In the genomic region with DNA sequence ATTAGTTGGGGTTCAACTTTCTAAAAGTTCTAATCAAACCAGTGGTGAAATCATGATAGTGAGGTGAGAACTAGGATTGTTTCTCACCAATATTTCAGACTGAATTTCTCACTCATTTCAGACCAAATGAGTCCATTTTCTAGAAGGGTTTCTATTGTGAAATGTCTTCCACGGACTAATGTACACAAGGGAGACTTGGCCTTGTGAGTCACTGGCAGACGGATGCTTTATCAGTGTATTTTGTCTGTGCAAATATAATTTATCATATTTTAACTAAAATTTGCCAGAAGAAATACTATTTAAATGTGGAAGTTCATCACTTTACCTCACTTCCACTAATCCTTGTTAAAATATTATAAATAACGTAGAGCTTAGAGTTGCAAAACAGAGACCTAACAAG, we compare ENCODE assay signal across 32 cellular contexts.
DNase-seq lines count a peak whose midpoint lies in the region; ATAC-seq, FAIRE-seq and TF ChIP-seq lines count a peak whose summit lies in the region.
"Had no signal": no experiment of that assay in that cellular context is flagged by ENCODE, and none has a peak within 500 bp of the region (broad histone marks: within the 10 kb centered on the region; RNA-seq: fewer than 3 reads in every experiment).

No MANE protein-coding gene starts in this region.

- FAIRE-seq in astrocyte (lab: Jason Lieb, UNC), result no peak
- no peak for FAIRE-seq in pancreas (lab: Jason Lieb, UNC)
- FAIRE-seq: HTR-8/SVneo, K562, urothelium cell line had no signal

- WGBS in mammary epithelial cell (ENCODE audit: low coverage, missing lambda C conversion rate), result 85% methylated on average over 3 of the region's 3 CpGs
- 24 to 33% methylated on average over 3 of the region's 3 CpGs for WGBS in pancreas, 2 donors

- H3K79me2 ChIP-seq in mammary epithelial cell (ENCODE audit: insufficient read depth, low read length) (no peaks in the 10 kb centered on the region), astrocyte (ENCODE audit: insufficient read depth, low read length) (no peaks in the 10 kb centered on the region)

- no peaks in the 10 kb centered on the region for H3K27me3 ChIP-seq in mammary epithelial cell (ENCODE audit: insufficient read depth, low read length)
- no peaks in the 10 kb centered on the region for H3K27me3 ChIP-seq in astrocyte (ENCODE audit: insufficient read depth, low read length)
- peaks cover 0 to 4% (median 0%) of the 10 kb centered on the region in 4 donors for H3K27me3 ChIP-seq in pancreas
- H3K27me3 ChIP-seq: MG63 had no signal

- DNase-seq in MCF 10A (ENCODE audit: unreplicated experiment) (peak; percentile 39), mammary epithelial cell (no peak), astrocyte (ENCODE audit: low read depth) (peak; percentile 8), fibroblast of pulmonary artery (ENCODE audit: low read depth) (peak; percentile 36), stromal cell of bone marrow (ENCODE audit: low read depth) (peak; percentile 26), pancreas (no peak)
- no peak for DNase-seq in stimulated activated CD4-positive, alpha-beta T cell treated with anti-CD3 and anti-CD28 coated beads, Interleukin-1b, Interleukin-23, amount 100 ng/mL, for 48 hours
- DNase-seq: activated CD4-positive, alpha-beta T cell treated with anti-CD3 and anti-CD28 coated beads for 36 hours; activated CD8-positive, alpha-beta T cell treated with anti-CD3 and anti-CD28 coated beads for 36 hours; activated naive CD4-positive, alpha-beta T cell treated with anti-CD3 and anti-CD28 coated beads, Interleukin-2, amount 50 U/mL, for 16 hours; amygdala; Calu3; DMS79 treated with DMSO at 0.1 percent for 48 hours; foreskin melanocyte; heart left ventricle; lower lobe of right lung; MG63; mucosa of descending colon; NCI-H1105 treated with DMSO at 0.1 percent for 48 hours; NCI-H2029 treated with DMSO at 0.1 percent for 48 hours; NCI-H2227 treated with DMSO at 0.1 percent for 48 hours; NCI-H526; SHP77; stimulated activated naive CD4-positive, alpha-beta T cell treated with Interleukin-2 at 50 U/mL for 16 hours had no signal

- H4K20me1 ChIP-seq in mammary epithelial cell (ENCODE audit: insufficient read depth, low read length) (no peaks in the 10 kb centered on the region), astrocyte (ENCODE audit: insufficient read depth, low read length) (no peaks in the 10 kb centered on the region)

- no TSS peak for BruUV-seq in MCF 10A (replicated peaks; lab: Mats Ljungman, UMichigan)
- no TSS peak for BruUV-seq in mammary epithelial cell (replicated peaks; lab: Mats Ljungman, UMichigan)

- H3K4me3 ChIP-seq in mammary epithelial cell (replicated peaks in 1 of 3; ENCODE audit: insufficient read depth in 1 of 3, low read depth in 2 of 3, low read length in 3 of 3), result no peak overlapping the region
- H3K4me3 ChIP-seq in astrocyte (ENCODE audit: insufficient read depth, low read depth, low read length), result no peak overlapping the region
- H3K4me3 ChIP-seq in fibroblast of pulmonary artery (replicated peaks; ENCODE audit: low read depth, low read length), result no peak overlapping the region
- H3K4me3 ChIP-seq in pancreas, result no peak overlapping the region
- H3K4me3 ChIP-seq: heart left ventricle, K562, lower lobe of right lung, MG63, mucosa of descending colon, skin epidermis had no signal

- TF ChIP-seq CTCF in MCF 10A (IDR thresholded peaks at IDR 0.05; ENCODE audit: unreplicated experiment) (no peak), mammary epithelial cell (conservative IDR thresholded peaks at IDR 0.05 in 1 of 2, IDR thresholded peaks at IDR 0.05 in 1 of 2; ENCODE audit: extremely low read depth in 1 of 2, insufficient read depth in 1 of 2, low read depth in 1 of 2, low read length in 2 of 2) (no peak), astrocyte (IDR thresholded peaks at IDR 0.05; ENCODE audit: insufficient read depth, low read depth, low read length) (no peak), fibroblast of pulmonary artery (IDR thresholded peaks at IDR 0.05; ENCODE audit: low read length, missing control alignments) (no peak), pancreas (IDR thresholded peaks at IDR 0.05) (no peak)

- POLR2A ChIA-PET in MCF 10A (lab: Yijun Ruan, JAX), result interaction anchor here (0.7 kb wide), 1 partner anchor 115 kb away, joined by 3 read pairs; no protein-coding TSS in a partner anchor

- peaks cover 29% of the 10 kb centered on the region for H3K27me3 Mint-ChIP-seq in MCF 10A (ENCODE audit: insufficient read depth, unreplicated experiment)
- no peaks in the 10 kb centered on the region for H3K27me3 Mint-ChIP-seq in astrocyte (ENCODE audit: low read depth, unreplicated experiment)
- H3K27me3 Mint-ChIP-seq: activated CD4-positive, alpha-beta T cell treated with anti-CD3 and anti-CD28 coated beads for 36 hours; activated CD8-positive, alpha-beta T cell treated with anti-CD3 and anti-CD28 coated beads for 36 hours; activated T-helper 17 cell treated with anti-CD3 and anti-CD28 coated beads, Interleukin-2, amount 50 U/mL, for 72 hours had no signal

- intact Hi-C loops in MCF 10A (cut with micrococcal nuclease), result no loop called here
- intact Hi-C loops in mammary epithelial cell (cut with micrococcal nuclease), result no loop called here
- intact Hi-C loops in pancreas (cut with DNase I), result loop anchor here in 1 of 3 donors (5.0 kb wide), 1 partner anchor 218 kb away; no protein-coding TSS in a partner anchor

- H3K9me3 Mint-ChIP-seq in MCF 10A (ENCODE audit: unreplicated experiment), result no peaks in the 10 kb centered on the region
- H3K9me3 Mint-ChIP-seq in astrocyte (ENCODE audit: unreplicated experiment), result no peaks in the 10 kb centered on the region
- H3K9me3 Mint-ChIP-seq: activated CD8-positive, alpha-beta T cell treated with anti-CD3 and anti-CD28 coated beads for 36 hours; activated T-helper 17 cell treated with anti-CD3 and anti-CD28 coated beads, Interleukin-2, amount 50 U/mL, for 72 hours; nephron had no signal

- H3K4me3 Mint-ChIP-seq in MCF 10A (ENCODE audit: unreplicated experiment) (no peak overlapping the region), astrocyte (ENCODE audit: unreplicated experiment) (no peak overlapping the region)
- H3K4me3 Mint-ChIP-seq: activated CD4-positive, alpha-beta T cell treated with anti-CD3 and anti-CD28 coated beads for 36 hours; activated CD8-positive, alpha-beta T cell treated with anti-CD3 and anti-CD28 coated beads for 36 hours; activated T-helper 17 cell treated with anti-CD3 and anti-CD28 coated beads, Interleukin-2, amount 50 U/mL, for 72 hours had no signal

- H3K4me2 ChIP-seq in mammary epithelial cell (ENCODE audit: insufficient read depth, low read depth, low read length) (no peak overlapping the region), astrocyte (ENCODE audit: low read length) (no peak overlapping the region)

- in situ Hi-C loops in mammary epithelial cell (cut with MboI; ENCODE audit: low sequenced_read_pairs in 2 of 2), result loop anchor here (25.0 kb wide), 3 partner anchors 398 to 1002 kb away; no protein-coding TSS in a partner anchor

- H3K9me3 ChIP-seq in mammary epithelial cell (replicated peaks; ENCODE audit: insufficient read depth, low read length) (no peaks in the 10 kb centered on the region), astrocyte (ENCODE audit: insufficient read depth, low read depth, low read length) (no peaks in the 10 kb centered on the region), pancreas (no peaks in the 10 kb centered on the region)
- H3K9me3 ChIP-seq: heart left ventricle, lower lobe of right lung, MG63, mucosa of descending colon had no signal

- no peak overlapping the region for H3K27ac ChIP-seq in mammary epithelial cell (ENCODE audit: insufficient read depth, low read depth, low read length)
- H3K27ac ChIP-seq in astrocyte (ENCODE audit: low read depth, low read length), result no peak overlapping the region
- no peak overlapping the region for H3K27ac ChIP-seq in pancreas
- H3K27ac ChIP-seq: 22Rv1, heart left ventricle, lower lobe of right lung had no signal

- dilution Hi-C loops in mammary epithelial cell (cut with HindIII; ENCODE audit: low sequenced_read_pairs), result no loop called here

- H3K36me3 Mint-ChIP-seq in MCF 10A (ENCODE audit: insufficient read depth, unreplicated experiment), result no peaks in the 10 kb centered on the region
- H3K36me3 Mint-ChIP-seq in astrocyte (ENCODE audit: low read depth, unreplicated experiment), result no peaks in the 10 kb centered on the region

- H2AFZ ChIP-seq in mammary epithelial cell (ENCODE audit: low read depth, low read length) (no peak overlapping the region), astrocyte (ENCODE audit: low read depth, low read length) (no peak overlapping the region)

- H3K27ac Mint-ChIP-seq in MCF 10A (ENCODE audit: low read depth, unreplicated experiment) (no peak overlapping the region), astrocyte (ENCODE audit: unreplicated experiment) (no peak overlapping the region)
- H3K27ac Mint-ChIP-seq: activated CD4-positive, alpha-beta T cell treated with anti-CD3 and anti-CD28 coated beads for 36 hours; activated CD8-positive, alpha-beta T cell treated with anti-CD3 and anti-CD28 coated beads for 36 hours; activated T-helper 17 cell treated with anti-CD3 and anti-CD28 coated beads, Interleukin-2, amount 50 U/mL, for 72 hours had no signal

- H3K36me3 ChIP-seq in mammary epithelial cell (ENCODE audit: insufficient read depth, low read length) (no peaks in the 10 kb centered on the region), astrocyte (ENCODE audit: insufficient read depth, low read length) (no peaks in the 10 kb centered on the region), pancreas (no peaks in the 10 kb centered on the region)
- H3K36me3 ChIP-seq: heart left ventricle, lower lobe of right lung, MG63 had no signal

- ATAC-seq in HG03135 (IDR thresholded peaks at IDR 0.05; ENCODE audit: unreplicated experiment) (no peak), pancreas (no peak)
- ATAC-seq: activated CD4-positive, alpha-beta T cell treated with anti-CD3 and anti-CD28 coated beads for 36 hours; activated CD8-positive, alpha-beta T cell treated with anti-CD3 and anti-CD28 coated beads for 36 hours; activated T-helper 17 cell treated with anti-CD3 and anti-CD28 coated beads, Interleukin-2, amount 50 U/mL, for 72 hours; heart left ventricle; K562; lower lobe of right lung; mucosa of descending colon had no signal

- H3K4me1 ChIP-seq in mammary epithelial cell (ENCODE audit: insufficient read depth, low read length) (no peaks in the 10 kb centered on the region), astrocyte (ENCODE audit: insufficient read depth, low read length) (no peaks in the 10 kb centered on the region), pancreas (no peaks in the 10 kb centered on the region)
- H3K4me1 ChIP-seq: heart left ventricle, lower lobe of right lung had no signal

- H3K4me1 Mint-ChIP-seq in MCF 10A (ENCODE audit: insufficient read depth, unreplicated experiment), result peaks cover 11% of the 10 kb centered on the region
- peaks cover 2% of the 10 kb centered on the region for H3K4me1 Mint-ChIP-seq in astrocyte (ENCODE audit: low read depth, unreplicated experiment)
- H3K4me1 Mint-ChIP-seq: activated CD4-positive, alpha-beta T cell treated with anti-CD3 and anti-CD28 coated beads for 36 hours; activated T-helper 17 cell treated with anti-CD3 and anti-CD28 coated beads, Interleukin-2, amount 50 U/mL, for 72 hours had no signal

- CTCF ChIA-PET in MCF 10A (lab: Yijun Ruan, JAX) (no interaction called here), mammary epithelial cell (lab: Charles Lee; ENCODE audit: low non-redundant PET) (interaction anchor here (0.7 kb wide), 1 partner anchor 298 kb away, joined by 6 read pairs; no protein-coding TSS in a partner anchor)

- H3K9ac ChIP-seq in mammary epithelial cell (ENCODE audit: insufficient read depth, low read length) (no peak overlapping the region), astrocyte (ENCODE audit: low read length) (no peak overlapping the region)

Comparison
In these comparisons a context has a peak if more than half of its experiments do, and no peak if none do; other contexts are left out.
1. DNase-seq: peak in MCF 10A (single experiment), astrocyte (single experiment), fibroblast of pulmonary artery (single experiment) and stromal cell of bone marrow (single experiment); none in mammary epithelial cell (single experiment), pancreas (0 of 6) and stimulated activated CD4-positive, alpha-beta T cell treated with anti-CD3 and anti-CD28 coated beads, Interleukin-1b, Interleukin-23, amount 100 ng/mL, for 48 hours (single experiment).